ENCODE assay signal across 8 cellular contexts in genomic region chr13:110138009-110138699, GRCh38.
A peak's percentile ranks its signal among the peaks of the same experiment; 100 is the strongest.
DNase-seq lines count a peak whose midpoint lies in the region; ATAC-seq lines count a peak whose summit lies in the region.

No MANE protein-coding gene starts in this region.

- H3K9me3 Mint-ChIP-seq in memory B cell = peaks cover 15% of the 10 kb centered on the region

- no peaks in the 10 kb centered on the region for H3K4me1 Mint-ChIP-seq in memory B cell

- peaks cover 17% of the 10 kb centered on the region for H3K27me3 Mint-ChIP-seq in memory B cell

- peak overlapping the region; percentile 64 for H3K4me3 Mint-ChIP-seq in memory B cell

- DNase-seq in NCI-H187 (lab: John Stamatoyannopoulos, UW) (peak; percentile 64 to 66), NCI-H187 treated with DMSO at 0.1 percent for 48 hours (lab: John Stamatoyannopoulos, UW) (no peak), NCI-H2196 treated with DMSO at 0.1 percent for 48 hours (lab: John Stamatoyannopoulos, UW; ENCODE audit: unreplicated experiment) (peak; percentile 34), ecto neural progenitor cell (ENCODE audit: low spot score) (peak; percentile 58), memory B cell (ENCODE audit: low spot score in 2 of 2) (no peak)
- DNase-seq in activated CD4-positive, alpha-beta T cell treated with anti-CD3 and anti-CD28 coated beads, Interleukin-2, amount 50 U/mL, for 4 hours = peak; percentile 43 to 54
- peak; percentile 36 to 61 (median 61) for DNase-seq in stimulated activated CD4-positive, alpha-beta T cell treated with anti-CD3 and anti-CD28 coated beads, TNF-alpha, amount 100 ng/mL, for 48 hours (ENCODE audit: low read depth in 3 of 3)

- peak; percentile 42 for ATAC-seq in HG03039 (IDR thresholded peaks at IDR 0.05; ENCODE audit: unreplicated experiment)
- no peak for ATAC-seq in memory B cell (ENCODE audit: low read depth)

- H3K27ac Mint-ChIP-seq in memory B cell = no peak overlapping the region

- H3K36me3 Mint-ChIP-seq in memory B cell = no peaks in the 10 kb centered on the region

Comparison
In these comparisons a context has a peak if more than half of its experiments do, and no peak if none do; other contexts are left out.
1. DNase-seq: peak in NCI-H187 (2 of 2), NCI-H2196 treated with DMSO at 0.1 percent for 48 hours (single experiment), activated CD4-positive, alpha-beta T cell treated with anti-CD3 and anti-CD28 coated beads, Interleukin-2, amount 50 U/mL, for 4 hours (2 of 2), ecto neural progenitor cell (single experiment) and stimulated activated CD4-positive, alpha-beta T cell treated with anti-CD3 and anti-CD28 coated beads, TNF-alpha, amount 100 ng/mL, for 48 hours (3 of 3); none in NCI-H187 treated with DMSO at 0.1 percent for 48 hours (single experiment) and memory B cell (0 of 2).